In genomic region chr1:214438530-214438929, GRCh38 we compare ENCODE assay signal across 11 cellular contexts.
DNase-seq lines count a peak whose midpoint lies in the region; ATAC-seq and TF ChIP-seq lines count a peak whose summit lies in the region.
"Had no signal": no experiment of that assay in that cellular context is flagged by ENCODE, and none has a peak within 500 bp of the region (broad histone marks: within the 10 kb centered on the region; RNA-seq: fewer than 3 reads in every experiment).

No MANE protein-coding gene starts in this region.

- intact Hi-C loops in activated naive CD4-positive, alpha-beta T cell treated with anti-CD3 and anti-CD28 coated beads for 36 hours (cut with micrococcal nuclease): loop anchor here (2.0 to 5.0 kb wide), 5 partner anchors 32 to 604 kb away; no protein-coding TSS in a partner anchor
- intact Hi-C loops in adrenal gland (cut with DNase I) (no loop called here), transverse colon (cut with DNase I; ENCODE audit: low total_unique reads) (no loop called here)

- peak; percentile 43 for DNase-seq in activated naive CD4-positive, alpha-beta T cell treated with anti-CD3 and anti-CD28 coated beads for 36 hours
- no peak for DNase-seq in activated naive CD4-positive, alpha-beta T cell (lab: John Stamatoyannopoulos, UW)
- no peak for DNase-seq in HL-60 (ENCODE audit: low read depth in 1 of 2, low spot score in 1 of 2)
- no peak for DNase-seq in adrenal gland
- no peak for DNase-seq in stimulated activated effector memory CD8-positive, alpha-beta T cell treated with anti-CD3 and anti-CD28 coated beads, Interleukin-12 subunit alpha, Interleukin-12 subunit beta, amount 100 ng/mL, for 72 hours (ENCODE audit: low spot score in 2 of 2)
- DNase-seq in GOT3 (lab: John Stamatoyannopoulos, UW): no peak
- no peak for DNase-seq in HPDE6-E6E7 (ENCODE audit: extremely low spot score)
- DNase-seq in transverse colon: no peak
- DNase-seq: dorsolateral prefrontal cortex, hypothalamus, NCI-H345 had no signal

- TF ChIP-seq POLR2A in adrenal gland (IDR thresholded peaks at IDR 0.05): no peak
- TF ChIP-seq POLR2A in transverse colon (IDR thresholded peaks at IDR 0.05): no peak

- H3K4me3 ChIP-seq in HL-60 (replicated peaks; ENCODE audit: insufficient read depth, low read length) (no peak overlapping the region), adrenal gland (no peak overlapping the region), transverse colon (no peak overlapping the region)

- no peak for TF ChIP-seq CTCF in HL-60 (IDR thresholded peaks at IDR 0.05; ENCODE audit: insufficient read depth, low read length)
- no peak for TF ChIP-seq CTCF in adrenal gland (IDR thresholded peaks at IDR 0.05)
- no peak for TF ChIP-seq CTCF in transverse colon (IDR thresholded peaks at IDR 0.05)

- H3K27me3 Mint-ChIP-seq in activated naive CD4-positive, alpha-beta T cell treated with anti-CD3 and anti-CD28 coated beads for 36 hours (ENCODE audit: low read depth): peaks cover 2% of the 10 kb centered on the region

- TF ChIP-seq EP300 in transverse colon (IDR thresholded peaks at IDR 0.05; ENCODE audit: low read depth): no peak

- H3K27ac Mint-ChIP-seq in activated naive CD4-positive, alpha-beta T cell treated with anti-CD3 and anti-CD28 coated beads for 36 hours: peak overlapping the region; percentile 93
- H3K27ac Mint-ChIP-seq in stimulated activated effector memory CD8-positive, alpha-beta T cell treated with anti-CD3 and anti-CD28 coated beads, Interleukin-12 subunit alpha, Interleukin-12 subunit beta, amount 100 ng/mL, for 72 hours: peak overlapping the region; percentile 62

- CTCF ChIA-PET in activated naive CD4-positive, alpha-beta T cell treated with anti-CD3 and anti-CD28 coated beads for 36 hours (lab: Charles Lee): interaction anchor here (1.4 kb wide), 1 partner anchor 147 kb away, joined by 6 read pairs; no protein-coding TSS in a partner anchor

- peak overlapping the region; percentile 5 for H3K4me3 Mint-ChIP-seq in activated naive CD4-positive, alpha-beta T cell treated with anti-CD3 and anti-CD28 coated beads for 36 hours
- peak overlapping the region; percentile 49 for H3K4me3 Mint-ChIP-seq in stimulated activated effector memory CD8-positive, alpha-beta T cell treated with anti-CD3 and anti-CD28 coated beads, Interleukin-12 subunit alpha, Interleukin-12 subunit beta, amount 100 ng/mL, for 72 hours

- H3K27ac ChIP-seq in HL-60 (replicated peaks) (peak overlapping the region; percentile 67), adrenal gland (peak overlapping the region; percentile 71 to 94 (median 86)), transverse colon (no peak overlapping the region)

- peak; percentile 64 for ATAC-seq in stimulated activated effector memory CD8-positive, alpha-beta T cell treated with anti-CD3 and anti-CD28 coated beads, Interleukin-12 subunit alpha, Interleukin-12 subunit beta, amount 100 ng/mL, for 72 hours

- H3K36me3 ChIP-seq in adrenal gland (replicated peaks in 1 of 2) (no peaks in the 10 kb centered on the region), transverse colon (no peaks in the 10 kb centered on the region)

- H3K9me3 Mint-ChIP-seq in activated naive CD4-positive, alpha-beta T cell treated with anti-CD3 and anti-CD28 coated beads for 36 hours: no peaks in the 10 kb centered on the region
- no peaks in the 10 kb centered on the region for H3K9me3 Mint-ChIP-seq in stimulated activated effector memory CD8-positive, alpha-beta T cell treated with anti-CD3 and anti-CD28 coated beads, Interleukin-12 subunit alpha, Interleukin-12 subunit beta, amount 100 ng/mL, for 72 hours

- peaks cover 45% of the 10 kb centered on the region for H3K4me1 Mint-ChIP-seq in activated naive CD4-positive, alpha-beta T cell treated with anti-CD3 and anti-CD28 coated beads for 36 hours (ENCODE audit: low read depth)
- H3K4me1 Mint-ChIP-seq in stimulated activated effector memory CD8-positive, alpha-beta T cell treated with anti-CD3 and anti-CD28 coated beads, Interleukin-12 subunit alpha, Interleukin-12 subunit beta, amount 100 ng/mL, for 72 hours: peaks cover 30% of the 10 kb centered on the region

- H3K4me1 ChIP-seq in adrenal gland (replicated peaks in 1 of 2) (peaks cover 25 to 31% of the 10 kb centered on the region in 2 donors), transverse colon (peaks cover 11 to 27% (median 20%) of the 10 kb centered on the region in 4 donors)

- in situ Hi-C loops in transverse colon (cut with MboI; ENCODE audit: low pct_ligation_motif_present in 1 of 4, low pct_unique_long_range_greater_than_20kb in 1 of 4, low sequenced_read_pairs in 3 of 4): no loop called here

- no peaks in the 10 kb centered on the region for H3K36me3 Mint-ChIP-seq in activated naive CD4-positive, alpha-beta T cell treated with anti-CD3 and anti-CD28 coated beads for 36 hours (ENCODE audit: low read depth)
- H3K36me3 Mint-ChIP-seq in stimulated activated effector memory CD8-positive, alpha-beta T cell treated with anti-CD3 and anti-CD28 coated beads, Interleukin-12 subunit alpha, Interleukin-12 subunit beta, amount 100 ng/mL, for 72 hours: no peaks in the 10 kb centered on the region

- WGBS in adrenal gland, 4 donors: 89 to 97% (median 94%) methylated on average over 2 of the region's 2 CpGs
- WGBS in transverse colon (ENCODE audit: low coverage in 1 of 2), 2 donors: 84 to 88% methylated on average over 2 of the region's 2 CpGs

- H3K27me3 ChIP-seq in HL-60 (ENCODE audit: insufficient read depth, poor library complexity, severe bottlenecking): no peaks in the 10 kb centered on the region
- H3K27me3 ChIP-seq in adrenal gland: no peaks in the 10 kb centered on the region
- H3K27me3 ChIP-seq in transverse colon: no peaks in the 10 kb centered on the region
- H3K27me3 ChIP-seq: dorsolateral prefrontal cortex had no signal

- no peaks in the 10 kb centered on the region for H3K9me3 ChIP-seq in adrenal gland (replicated peaks in 1 of 3)
- no peaks in the 10 kb centered on the region for H3K9me3 ChIP-seq in transverse colon

Comparison
In these comparisons a context has a peak if more than half of its experiments do, and no peak if none do; other contexts are left out.
1. H3K27ac ChIP-seq: peak in HL-60 (single experiment) and adrenal gland (5 of 5); none in transverse colon (0 of 4).